In the genomic region with DNA sequence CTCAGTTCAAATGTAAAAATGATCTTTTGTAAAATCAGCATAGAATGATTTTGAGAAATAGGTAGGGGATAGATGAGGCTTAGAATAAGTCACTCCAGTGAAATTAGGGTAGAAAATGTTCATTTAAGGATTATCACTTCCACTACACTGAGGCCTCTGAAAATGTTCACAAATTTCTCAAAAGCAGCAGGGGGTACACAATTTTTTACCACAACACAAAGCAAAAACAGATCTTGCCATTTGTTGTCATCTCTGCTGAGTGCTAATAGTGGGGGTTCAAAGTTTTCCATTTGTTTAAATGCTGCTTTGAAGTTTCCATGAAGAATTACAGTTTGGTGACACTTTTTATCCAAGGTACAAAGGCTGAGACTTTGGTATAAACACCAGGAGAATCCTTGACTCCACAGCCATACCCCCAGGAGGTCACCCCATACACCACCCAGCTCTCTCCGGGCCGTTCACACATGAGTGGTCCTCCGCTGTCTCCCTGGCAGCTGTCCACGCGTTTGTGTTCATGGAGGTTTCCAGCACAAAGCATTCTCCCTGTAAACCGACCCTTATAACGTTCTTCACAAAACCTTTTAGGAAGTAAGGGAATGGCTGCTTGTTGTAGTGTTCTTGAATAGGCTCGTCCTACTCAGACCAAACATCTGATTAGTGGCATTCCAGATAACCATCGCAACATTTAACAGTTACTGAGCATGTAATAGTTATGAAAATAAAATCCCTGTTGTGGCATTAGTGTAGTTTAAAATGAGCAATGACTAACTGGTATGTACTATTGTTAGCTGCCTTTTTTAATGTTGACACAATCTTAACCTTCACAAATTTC, we compare ENCODE assay signal across 8 cellular contexts.
DNase-seq lines count a peak whose midpoint lies in the region; ATAC-seq and TF ChIP-seq lines count a peak whose summit lies in the region.

No MANE protein-coding gene starts in this region.

- no peaks in the 10 kb centered on the region for H4K20me1 ChIP-seq in fibroblast of lung (ENCODE audit: control insufficient read depth, extremely low read depth, insufficient read depth, low read length)

- H3K4me2 ChIP-seq in fibroblast of lung (ENCODE audit: extremely low read depth, insufficient read depth, low read length) = peak overlapping the region; percentile 48

- H3K9me3 ChIP-seq in fibroblast of lung (ENCODE audit: control insufficient read depth, insufficient read depth, low read depth, low read length) (no peaks in the 10 kb centered on the region), heart right ventricle (no peaks in the 10 kb centered on the region)

- H3K27ac ChIP-seq in fibroblast of lung (ENCODE audit: insufficient read depth, low read length) = no peak overlapping the region
- H3K27ac ChIP-seq in heart right ventricle = peak overlapping the region in 1 of 10 donors; percentile 18

- peaks cover 27% of the 10 kb centered on the region for H3K36me3 Mint-ChIP-seq in type B pancreatic cell

- intact Hi-C loops in left cardiac atrium (cut with DNase I) = no loop called here
- intact Hi-C loops in Right ventricle myocardium inferior (cut with DNase I) = loop anchor here (2.0 to 10.0 kb wide), 2 partner anchors 71 to 403 kb away; partner anchors contain the start of genes METTL14 and PRSS12
- intact Hi-C loops in posterior vena cava (cut with DNase I) = no loop called here
- intact Hi-C loops in heart right ventricle (cut with DNase I) = loop anchor here in 3 of 10 donors (5.0 to 10.0 kb wide), 3 partner anchors 393 to 403 kb away; partner anchors contain the start of gene METTL14 (in 1 of the 3)

- H3K9me3 Mint-ChIP-seq in type B pancreatic cell = no peaks in the 10 kb centered on the region

- H3K36me3 ChIP-seq in fibroblast of lung (ENCODE audit: control insufficient read depth, insufficient read depth, low read length) (peaks cover 3% of the 10 kb centered on the region), heart right ventricle (peaks cover 0 to 25% (median 0%) of the 10 kb centered on the region in 9 donors)

- 34 to 45% methylated on average over 9 of the region's 9 CpGs for WGBS in heart right ventricle, 2 donors

- H2AFZ ChIP-seq in fibroblast of lung (ENCODE audit: low read length) = no peak overlapping the region

- peak; percentile 37 for DNase-seq in left cardiac atrium
- DNase-seq in Right ventricle myocardium inferior (ENCODE audit: missing footprints) = no peak
- peak; percentile 53 to 71 for DNase-seq in fibroblast of lung (ENCODE audit: low read depth in 2 of 2)
- DNase-seq in type B pancreatic cell (ENCODE audit: extremely low spot score, unreplicated experiment) = no peak
- DNase-seq in NCI-H510A treated with DMSO at 0.1 percent for 48 hours (lab: John Stamatoyannopoulos, UW) = no peak
- DNase-seq in posterior vena cava (ENCODE audit: low spot score) = no peak
- no peak for DNase-seq in heart right ventricle

- TF ChIP-seq CTCF in fibroblast of lung (conservative IDR thresholded peaks at IDR 0.05 in 1 of 2, IDR thresholded peaks at IDR 0.05 in 1 of 2; ENCODE audit: low read depth in 1 of 2, low read length in 2 of 2) (no peak), type B pancreatic cell (conservative IDR thresholded peaks at IDR 0.05) (no peak), heart right ventricle (IDR thresholded peaks at IDR 0.05) (no peak)

- H3K27ac Mint-ChIP-seq in type B pancreatic cell = no peak overlapping the region

- H3K4me1 Mint-ChIP-seq in type B pancreatic cell (ENCODE audit: unreplicated experiment) = peaks cover 29% of the 10 kb centered on the region

- peak overlapping the region in 2 of 4 experiments; percentile 80 to 98 for H3K4me3 ChIP-seq in fibroblast of lung (replicated peaks in 1 of 4; ENCODE audit: control extremely low read depth in 1 of 4, insufficient read depth in 1 of 4, low read depth in 3 of 4, low read length in 4 of 4)
- H3K4me3 ChIP-seq in heart right ventricle = no peak overlapping the region

- H3K4me3 Mint-ChIP-seq in type B pancreatic cell = peak overlapping the region; percentile 52

- no peaks in the 10 kb centered on the region for H3K27me3 Mint-ChIP-seq in type B pancreatic cell

- H3K79me2 ChIP-seq in fibroblast of lung (ENCODE audit: control insufficient read depth, insufficient read depth, low read length) = peaks cover 23% of the 10 kb centered on the region

- no peaks in the 10 kb centered on the region for H3K27me3 ChIP-seq in fibroblast of lung (ENCODE audit: control insufficient read depth, insufficient read depth, low read length)
- H3K27me3 ChIP-seq in heart right ventricle = no peaks in the 10 kb centered on the region

- ATAC-seq in left cardiac atrium (no peak), Right ventricle myocardium inferior (no peak), heart right ventricle (no peak)

- H3K4me1 ChIP-seq in fibroblast of lung (ENCODE audit: control insufficient read depth, extremely low read depth, insufficient read depth, low read length) = peaks cover 6% of the 10 kb centered on the region
- peaks cover 3 to 39% (median 26%) of the 10 kb centered on the region in 9 donors for H3K4me1 ChIP-seq in heart right ventricle

- peak overlapping the region; percentile 20 for H3K9ac ChIP-seq in fibroblast of lung (ENCODE audit: insufficient read depth, low read length)

TF ChIP-seq in PFSK-1, 5 proteins besides CTCF, POLR2A, EP300 and RAD21:
- TF ChIP-seq SIN3A (IDR thresholded peaks at IDR 0.05; ENCODE audit: borderline replicate concordance, insufficient read depth, low read length) (peak; percentile 52; the same call in 1 of the 2 replicates), POLR2AphosphoS5 (IDR thresholded peaks at IDR 0.05; ENCODE audit: low read depth, low read length) (peak; percentile 81), REST (IDR thresholded peaks at IDR 0.05; ENCODE audit: insufficient read depth in 1 of 2, low read depth in 2 of 2, low read length in 2 of 2) (no peak)
TF ChIP-seq in PFSK-1: peak in this region for 2.

Comparison
In these comparisons a context has a peak if more than half of its experiments do, and no peak if none do; other contexts are left out.
1. DNase-seq: peak in left cardiac atrium (single experiment) and fibroblast of lung (2 of 2); none in Right ventricle myocardium inferior (single experiment), type B pancreatic cell (single experiment), NCI-H510A treated with DMSO at 0.1 percent for 48 hours (single experiment), posterior vena cava (single experiment) and heart right ventricle (0 of 2).